10 cellular contexts compared by ENCODE assay signal in the genomic region with DNA sequence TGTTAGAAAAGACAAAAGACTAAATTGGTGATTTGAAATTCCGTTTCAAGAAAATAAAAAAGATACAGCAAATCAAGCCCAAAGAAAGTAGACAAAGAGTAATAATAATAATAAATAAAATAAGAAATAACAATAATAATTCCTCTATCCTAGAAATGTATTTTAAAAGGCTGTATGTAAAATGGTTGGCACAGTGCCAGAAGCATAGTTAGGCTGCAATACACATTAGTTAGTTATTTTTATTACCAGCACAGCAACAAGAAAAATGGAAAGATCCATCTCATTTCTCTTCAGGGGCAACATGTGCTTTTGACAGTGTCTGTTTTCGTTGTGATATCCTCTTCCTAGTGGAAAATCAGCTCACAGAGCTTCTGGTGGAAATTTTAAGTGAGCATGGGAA.
"Had no signal": no experiment of that assay in that cellular context is flagged by ENCODE, and none has a peak within 500 bp of the region (broad histone marks: within the 10 kb centered on the region; RNA-seq: fewer than 3 reads in every experiment).

No MANE protein-coding gene starts in this region.

- ATAC-seq: effector memory CD8-positive, alpha-beta T cell; left lung; natural killer cell treated with Interleukin-12 subunit alpha and Interleukin-12 subunit beta and Interleukin-15 and Interleukin-18, amount 100 ng/mL, for 72 hours had no signal

- H3K9me3 ChIP-seq: left lung, thyroid gland had no signal

- H3K4me1 ChIP-seq: left lung, thyroid gland had no signal

- H3K4me3 ChIP-seq: left lung, thyroid gland had no signal

- H3K27ac ChIP-seq: left lung, thyroid gland had no signal

- H3K36me3 ChIP-seq: left lung, thyroid gland had no signal

- DNase-seq: activated CD4-positive, CD25-positive, alpha-beta regulatory T cell treated with anti-CD3 and anti-CD28 coated beads, Interleukin-2, amount 50 U/mL, for 72 hours; aorta; cerebellar nuclear complex; effector memory CD8-positive, alpha-beta T cell; left lung; posterior cingulate gyrus; stimulated activated CD4-positive, alpha-beta T cell treated with anti-CD3 and anti-CD28 coated beads, Interleukin-2, amount 100 ng/mL, for 48 hours; T1000; thyroid gland had no signal
